15 cellular contexts compared by ENCODE assay signal in the genomic region with DNA sequence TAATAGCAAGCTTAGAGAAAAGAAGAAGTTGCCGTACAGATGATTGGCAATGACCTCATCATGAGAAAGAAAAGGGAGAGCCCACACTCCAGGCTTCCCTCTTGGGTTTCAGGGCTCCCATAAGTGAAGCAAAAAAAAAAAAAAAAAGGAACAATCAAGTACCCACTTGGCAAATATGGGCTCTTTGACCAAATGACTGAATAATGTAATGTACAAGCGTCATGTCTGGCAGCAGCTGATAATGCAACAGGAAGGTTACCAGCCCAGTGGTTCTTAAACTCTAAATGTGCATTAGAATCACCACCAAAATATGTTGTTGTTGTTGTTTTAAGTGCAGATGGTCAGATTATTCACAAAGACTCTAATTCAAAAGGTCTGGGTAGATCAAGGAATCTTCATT. TPM values are rescaled to one million over a fixed set of nuclear protein-coding genes. Genes with fewer than 3 reads are reported as not detected.
DNase-seq lines count a peak whose midpoint lies in the region; ATAC-seq and TF ChIP-seq lines count a peak whose summit lies in the region.
"Had no signal": no experiment of that assay in that cellular context is flagged by ENCODE, and none has a peak within 500 bp of the region (broad histone marks: within the 10 kb centered on the region; RNA-seq: fewer than 3 reads in every experiment).

No MANE protein-coding gene starts in this region.

- no peaks in the 10 kb centered on the region for H3K9me3 ChIP-seq in Karpas-422 (ENCODE audit: low read length)
- no peaks in the 10 kb centered on the region for H3K9me3 ChIP-seq in adipocyte (ENCODE audit: control insufficient read depth, low read length)
- H3K9me3 ChIP-seq: prostate gland had no signal

- H3K9me2 ChIP-seq in Karpas-422 (replicated peaks; ENCODE audit: insufficient read depth, low read length): no peaks in the 10 kb centered on the region

- H3K4me1 ChIP-seq in Karpas-422 (ENCODE audit: low read length) (peaks cover 19% of the 10 kb centered on the region), adipocyte (ENCODE audit: control insufficient read depth, insufficient read depth, low read length) (peaks cover 13% of the 10 kb centered on the region)

- TF ChIP-seq CTCF in osteocyte (IDR thresholded peaks at IDR 0.05): no peak

- no peaks in the 10 kb centered on the region for H3K27me3 Mint-ChIP-seq in osteocyte (ENCODE audit: unreplicated experiment)
- H3K27me3 Mint-ChIP-seq: activated T-helper 17 cell treated with anti-CD3 and anti-CD28 coated beads, Interleukin-2, amount 50 U/mL, for 72 hours had no signal

- peaks cover 39% of the 10 kb centered on the region for H3K4me1 Mint-ChIP-seq in osteocyte (ENCODE audit: unreplicated experiment)

- no peak overlapping the region for H2AFZ ChIP-seq in Karpas-422 (ENCODE audit: low read length)

- H3K79me2 ChIP-seq in Karpas-422 (ENCODE audit: low read length): no peaks in the 10 kb centered on the region

- H3K4me3 ChIP-seq in Karpas-422 (ENCODE audit: low read length) (no peak overlapping the region), adipocyte (ENCODE audit: low read length) (no peak overlapping the region)
- H3K4me3 ChIP-seq: prostate gland had no signal

- H3K27me3 ChIP-seq in Karpas-422 (ENCODE audit: low read length) (no peaks in the 10 kb centered on the region), adipocyte (replicated peaks; ENCODE audit: control insufficient read depth, insufficient read depth, low read length) (no peaks in the 10 kb centered on the region)

- peak; percentile 59 for DNase-seq in AG20443 (ENCODE audit: low spot score)
- DNase-seq in Karpas-422: peak; percentile 48
- DNase-seq in adipocyte (ENCODE audit: low read depth): peak; percentile 63
- peak; percentile 88 for DNase-seq in iris pigment epithelial cell (ENCODE audit: low read depth)
- no peak for DNase-seq in DMS 273 treated with DMSO at 0.1 percent for 48 hours (lab: John Stamatoyannopoulos, UW)
- no peak for DNase-seq in osteocyte (ENCODE audit: extremely low spot score, unreplicated experiment)
- DNase-seq in amniotic stem cell (lab: John Stamatoyannopoulos, UW): no peak
- DNase-seq: activated CD4-positive, alpha-beta T cell treated with anti-CD3 and anti-CD28 coated beads, Interleukin-2, amount 10 ng/mL, durations not matched to agents 24 days and 14 days; GF-D8; NCI-H1930; stimulated activated CD4-positive, alpha-beta T cell treated with anti-CD3 and anti-CD28 coated beads, Interleukin-2, amount 100 ng/mL, for 48 hours; stimulated activated naive CD4-positive, alpha-beta T cell had no signal

- no peak overlapping the region for H3K27ac Mint-ChIP-seq in osteocyte (ENCODE audit: unreplicated experiment)
- H3K27ac Mint-ChIP-seq: activated CD4-positive, alpha-beta T cell treated with anti-CD3 and anti-CD28 coated beads, Interleukin-2, amount 10 ng/mL, durations not matched to agents 24 days and 14 days; activated T-helper 17 cell treated with anti-CD3 and anti-CD28 coated beads, Interleukin-2, amount 50 U/mL, for 72 hours had no signal

- H4K20me1 ChIP-seq in Karpas-422 (ENCODE audit: insufficient read depth, low read depth, low read length): no peaks in the 10 kb centered on the region

- H3K9ac ChIP-seq in Karpas-422 (ENCODE audit: low read length) (no peak overlapping the region), adipocyte (ENCODE audit: low read length) (no peak overlapping the region)

- no peaks in the 10 kb centered on the region for H3K9me3 Mint-ChIP-seq in osteocyte (ENCODE audit: unreplicated experiment)
- H3K9me3 Mint-ChIP-seq: activated T-helper 17 cell treated with anti-CD3 and anti-CD28 coated beads, Interleukin-2, amount 50 U/mL, for 72 hours had no signal

- ATAC-seq in GM18517 (IDR thresholded peaks at IDR 0.05; ENCODE audit: unreplicated experiment): no peak
- ATAC-seq: activated T-helper 17 cell treated with anti-CD3 and anti-CD28 coated beads, Interleukin-2, amount 50 U/mL, for 72 hours had no signal

- no peaks in the 10 kb centered on the region for H3K36me3 Mint-ChIP-seq in osteocyte (ENCODE audit: unreplicated experiment)

- H3K4me3 Mint-ChIP-seq in osteocyte (ENCODE audit: unreplicated experiment): no peak overlapping the region
- H3K4me3 Mint-ChIP-seq: activated CD4-positive, alpha-beta T cell treated with anti-CD3 and anti-CD28 coated beads, Interleukin-2, amount 10 ng/mL, durations not matched to agents 24 days and 14 days; activated T-helper 17 cell treated with anti-CD3 and anti-CD28 coated beads, Interleukin-2, amount 50 U/mL, for 72 hours had no signal

- H3K4me2 ChIP-seq in Karpas-422 (ENCODE audit: low read depth, low read length, poor library complexity, severe bottlenecking): peak overlapping the region; percentile 38

- H3K36me3 ChIP-seq in Karpas-422 (ENCODE audit: insufficient read depth, low read length) (no peaks in the 10 kb centered on the region), adipocyte (ENCODE audit: control insufficient read depth, insufficient read depth, low read length, severe bottlenecking) (no peaks in the 10 kb centered on the region)
- H3K36me3 ChIP-seq: prostate gland had no signal

- no peak overlapping the region for H3K27ac ChIP-seq in Karpas-422 (ENCODE audit: low read length)
- H3K27ac ChIP-seq: prostate gland had no signal

RNA-seq across cellular contexts. Expression of a gene that starts 13.5 kb away (rescaled TPM):
- 0.26 and 1.2 TPM in 2 replicates for total RNA-seq in Karpas-422 (2014; rRNA removed; shearing (Covaris generic); ENCODE audit: low replicate concordance)
- 0.35 and 0.57 TPM in 2 replicates for total RNA-seq in osteocyte

Comparison
In these comparisons a context has a peak if more than half of its experiments do, and no peak if none do; other contexts are left out.
1. DNase-seq: peak in AG20443 (single experiment), Karpas-422 (single experiment), adipocyte (single experiment) and iris pigment epithelial cell (single experiment); none in DMS 273 treated with DMSO at 0.1 percent for 48 hours (single experiment), osteocyte (single experiment) and amniotic stem cell (single experiment).